ENCODE assay signal across 20 cellular contexts in genomic region chr10:126175586-126176258, GRCh38.
A peak's percentile ranks its signal among the peaks of the same experiment; 100 is the strongest.
DNase-seq lines count a peak whose midpoint lies in the region; TF ChIP-seq lines count a peak whose summit lies in the region.
"Had no signal": no experiment of that assay in that cellular context is flagged by ENCODE, and none has a peak within 500 bp of the region (broad histone marks: within the 10 kb centered on the region; RNA-seq: fewer than 3 reads in every experiment).

No MANE protein-coding gene starts in this region.

- in situ Hi-C loops in brain microvascular endothelial cell (cut with HindIII; ENCODE audit: low pct_ligation_motif_present, low sequenced_read_pairs), result no loop called here

- H3K27ac ChIP-seq in HUES48 (ENCODE audit: low read depth, low read length), result peak overlapping the region; percentile 66
- H3K27ac ChIP-seq in brain microvascular endothelial cell, result peak overlapping the region; percentile 65
- H3K27ac ChIP-seq in iPS-20b (ENCODE audit: low read length), result peak overlapping the region; percentile 80
- H3K27ac ChIP-seq: body of pancreas, coronary artery, SJCRH30, tibial artery had no signal

- no peak overlapping the region for H3K9ac ChIP-seq in HUES48 (ENCODE audit: low read depth, low read length)
- peak overlapping the region; percentile 2; the same call in 1 of the 2 replicates for H3K9ac ChIP-seq in iPS-20b (ENCODE audit: low read depth, low read length)

- H3K4me3 ChIP-seq in HUES48 (ENCODE audit: low read depth, low read length) (no peak overlapping the region), brain microvascular endothelial cell (ENCODE audit: low read depth, low read length) (no peak overlapping the region), iPS-20b (ENCODE audit: low read length) (no peak overlapping the region), skeletal muscle cell (ENCODE audit: low read depth, low read length) (no peak overlapping the region)
- H3K4me3 ChIP-seq: body of pancreas, coronary artery, SJCRH30, tibial artery had no signal

- TF ChIP-seq CTCF in brain microvascular endothelial cell (IDR thresholded peaks at IDR 0.05; ENCODE audit: low read depth, low read length, missing control alignments), result no peak

- H3K36me3 ChIP-seq in HUES48 (ENCODE audit: control insufficient read depth, insufficient read depth, low read length) (no peaks in the 10 kb centered on the region), brain microvascular endothelial cell (replicated peaks) (no peaks in the 10 kb centered on the region), iPS-20b (ENCODE audit: insufficient read depth, low read depth, low read length) (no peaks in the 10 kb centered on the region)
- H3K36me3 ChIP-seq: SJCRH30, tibial artery had no signal

- H3K27me3 ChIP-seq in HUES48 (ENCODE audit: control insufficient read depth, insufficient read depth, low read length) (no peaks in the 10 kb centered on the region), brain microvascular endothelial cell (replicated peaks) (no peaks in the 10 kb centered on the region), iPS-20b (ENCODE audit: insufficient read depth, low read length) (no peaks in the 10 kb centered on the region)
- H3K27me3 ChIP-seq: body of pancreas, SJCRH30, tibial artery had no signal

- DNase-seq in brain microvascular endothelial cell (peak; percentile 45), skeletal muscle cell (ENCODE audit: low read depth) (peak; percentile 55), foreskin melanocyte (no peak), NCI-H748 (lab: John Stamatoyannopoulos, UW; ENCODE audit: unreplicated experiment) (no peak), NOMO-1 treated with DMSO at 0.1 percent for 48 hours (lab: John Stamatoyannopoulos, UW; ENCODE audit: unreplicated experiment) (no peak), NCI-H774 (lab: John Stamatoyannopoulos, UW) (no peak)
- DNase-seq: activated CD4-positive, alpha-beta memory T cell treated with anti-CD3 and anti-CD28 coated beads for 36 hours; activated effector memory CD4-positive, alpha-beta T cell treated with Interleukin-2 at 50 U/mL for 16 hours; body of pancreas; EL; NCI-H1417; NCI-H2107; retina; SJCRH30; stimulated activated naive CD8-positive, alpha-beta T cell treated with anti-CD3 and anti-CD28 coated beads, Interleukin-15, Interleukin-2, amounts not matched to agents 100 U/mL and 50 U/mL, for 24 hours; T-cell; tibial artery had no signal

- H3K4me1 ChIP-seq in HUES48 (ENCODE audit: control insufficient read depth, insufficient read depth, low read length) (peaks cover 34% of the 10 kb centered on the region), iPS-20b (ENCODE audit: insufficient read depth, low read length) (peaks cover 27% of the 10 kb centered on the region; the same call in 1 of the 2 replicates)
- H3K4me1 ChIP-seq: body of pancreas, SJCRH30 had no signal

- H3K9me3 ChIP-seq in HUES48 (ENCODE audit: control insufficient read depth, insufficient read depth, low read length) (no peaks in the 10 kb centered on the region), iPS-20b (ENCODE audit: insufficient read depth, low read depth, low read length) (no peaks in the 10 kb centered on the region)
- H3K9me3 ChIP-seq: body of pancreas, SJCRH30, tibial artery had no signal

Comparison
In these comparisons a context has a peak if more than half of its experiments do, and no peak if none do; other contexts are left out.
1. DNase-seq: peak in brain microvascular endothelial cell (single experiment) and skeletal muscle cell (single experiment); none in foreskin melanocyte (single experiment), NCI-H748 (single experiment), NOMO-1 treated with DMSO at 0.1 percent for 48 hours (single experiment) and NCI-H774 (single experiment).
2. Peak in every context shown above with its lines, with median percentiles within 50 percentile points of each other: H3K27ac ChIP-seq.